In the genomic region with DNA sequence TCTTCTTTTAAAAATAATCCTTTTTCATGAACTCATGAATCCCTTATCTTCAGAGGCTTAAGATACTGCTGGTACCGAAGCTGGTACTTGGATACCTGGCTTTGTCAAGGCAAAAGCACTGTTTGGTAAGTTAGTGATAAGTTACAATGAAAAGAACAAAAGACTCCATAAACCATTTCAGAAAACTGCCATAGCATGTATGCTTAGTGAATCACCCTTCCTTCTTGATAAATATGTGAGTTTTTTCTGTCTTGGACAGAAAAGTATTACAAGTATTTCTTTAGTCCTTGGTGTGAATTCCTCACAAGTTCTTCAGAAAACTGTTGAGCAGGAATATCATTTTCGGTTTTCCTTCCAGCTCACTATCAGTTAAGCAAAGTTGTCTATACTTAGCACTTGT, we compare ENCODE assay signal across 16 cellular contexts. TPM values are rescaled to one million over a fixed set of nuclear protein-coding genes. Genes with fewer than 3 reads are reported as not detected.
DNase-seq lines count a peak whose midpoint lies in the region; TF ChIP-seq lines count a peak whose summit lies in the region.
"Had no signal": no experiment of that assay in that cellular context is flagged by ENCODE, and none has a peak within 500 bp of the region (broad histone marks: within the 10 kb centered on the region; RNA-seq: fewer than 3 reads in every experiment).

No MANE protein-coding gene starts in this region.

- peak overlapping the region; percentile 2; the same call in 1 of the 2 replicates for H3K4me3 ChIP-seq in WI38 (ENCODE audit: low read depth, low read length)
- no peak overlapping the region for H3K4me3 ChIP-seq in fibroblast of pulmonary artery (replicated peaks; ENCODE audit: low read depth, low read length)
- H3K4me3 ChIP-seq: gastroesophageal sphincter, sigmoid colon, upper lobe of right lung had no signal

- TF ChIP-seq CTCF in WI38 (IDR thresholded peaks at IDR 0.05; ENCODE audit: low read depth, low read length): no peak
- no peak for TF ChIP-seq CTCF in fibroblast of pulmonary artery (IDR thresholded peaks at IDR 0.05; ENCODE audit: low read length, missing control alignments)

- DNase-seq in ELR (ENCODE audit: low read depth): peak; percentile 55
- peak; percentile 67 for DNase-seq in fibroblast of pulmonary artery (ENCODE audit: low read depth)
- peak; percentile 72 for DNase-seq in renal cortical epithelial cell (ENCODE audit: low read depth)
- DNase-seq in activated gamma-delta T cell treated with Interleukin-2 at 50 U/mL for 16 hours: no peak
- no peak for DNase-seq in Ammon's horn (ENCODE audit: low spot score)
- DNase-seq in inferior parietal cortex (ENCODE audit: extremely low spot score): no peak
- DNase-seq: anterior cingulate cortex, DMS79, immature natural killer cell, NCI-H1436 treated with DMSO at 0.1 percent for 48 hours, NCI-H446, nucleus accumbens, sigmoid colon, upper lobe of right lung had no signal

RNA-seq across cellular contexts. Expression of a gene that starts 25.6 kb away (rescaled TPM):
- 23.5 and 30.6 TPM in 2 replicates for total RNA-seq in renal cortical epithelial cell

RNA-seq across cellular contexts. Expression of a gene that starts 35.5 kb away (rescaled TPM):
- 15.1 and 16.2 TPM in 2 replicates for total RNA-seq in renal cortical epithelial cell

Comparison
In these comparisons a context has a peak if more than half of its experiments do, and no peak if none do; other contexts are left out.
1. DNase-seq: peak in ELR (single experiment), fibroblast of pulmonary artery (single experiment) and renal cortical epithelial cell (single experiment); none in activated gamma-delta T cell treated with Interleukin-2 at 50 U/mL for 16 hours (single experiment), Ammon's horn (single experiment) and inferior parietal cortex (single experiment).